12 cellular contexts compared by ENCODE assay signal in the genomic region with DNA sequence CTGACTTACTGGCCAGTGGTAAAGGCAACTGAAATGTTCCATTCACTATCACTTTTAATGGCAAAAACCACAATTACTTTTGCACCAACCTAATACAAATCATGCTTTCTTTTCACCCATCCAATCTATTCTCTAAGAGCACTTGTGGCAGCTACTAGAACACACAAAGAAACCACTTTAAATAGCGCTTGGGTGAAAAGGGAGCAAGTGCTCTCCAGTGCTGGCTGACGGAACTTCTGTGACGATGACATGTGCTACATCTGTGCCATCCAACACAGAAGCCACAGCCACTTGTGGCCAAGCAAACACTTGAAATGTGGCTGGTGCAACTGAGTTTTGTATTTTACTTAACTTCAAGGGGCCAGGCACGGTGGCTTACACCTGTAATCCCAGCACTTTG. TPM values are rescaled to one million over a fixed set of nuclear protein-coding genes. Genes with fewer than 3 reads are reported as not detected.
DNase-seq lines count a peak whose midpoint lies in the region; ATAC-seq and TF ChIP-seq lines count a peak whose summit lies in the region.
"Had no signal": no experiment of that assay in that cellular context is flagged by ENCODE, and none has a peak within 500 bp of the region (broad histone marks: within the 10 kb centered on the region; RNA-seq: fewer than 3 reads in every experiment).

No MANE protein-coding gene starts in this region.

- peak; percentile 50 for ATAC-seq in left lung
- ATAC-seq in stimulated activated naive CD8-positive, alpha-beta T cell treated with anti-CD3 and anti-CD28 coated beads, Interleukin-15, amount 100 ng/mL, for 72 hours: peak; percentile 38
- no peak for ATAC-seq in HG03025 (IDR thresholded peaks at IDR 0.05; ENCODE audit: low FRiP score, unreplicated experiment)
- ATAC-seq: activated naive CD4-positive, alpha-beta T cell treated with anti-CD3 and anti-CD28 coated beads, Interleukin-2, amount 50 U/mL, for 72 hours had no signal

- H3K4me1 ChIP-seq in left lung (peaks cover 36 to 97% of the 10 kb centered on the region in 2 donors), mesendoderm (ENCODE audit: control insufficient read depth, low read depth, low read length) (peaks cover 4% of the 10 kb centered on the region)
- H3K4me1 ChIP-seq: SJCRH30 had no signal

- no peaks in the 10 kb centered on the region for H3K27me3 Mint-ChIP-seq in stimulated activated naive CD8-positive, alpha-beta T cell treated with anti-CD3 and anti-CD28 coated beads, Interleukin-15, amount 100 ng/mL, for 72 hours

- H3K4me1 Mint-ChIP-seq in stimulated activated naive CD8-positive, alpha-beta T cell treated with anti-CD3 and anti-CD28 coated beads, Interleukin-15, amount 100 ng/mL, for 72 hours: peaks cover 70% of the 10 kb centered on the region

- H4K5ac ChIP-seq in mesendoderm (ENCODE audit: low read length): no peak overlapping the region

- no peak overlapping the region for H3K9ac ChIP-seq in mesendoderm (ENCODE audit: low read length)

- H3K4me3 Mint-ChIP-seq in stimulated activated naive CD8-positive, alpha-beta T cell treated with anti-CD3 and anti-CD28 coated beads, Interleukin-15, amount 100 ng/mL, for 72 hours: no peak overlapping the region

- H3K18ac ChIP-seq in mesendoderm (ENCODE audit: low read length): no peak overlapping the region

- no peak overlapping the region for H3K23ac ChIP-seq in mesendoderm (ENCODE audit: low read length)

- intact Hi-C loops in left lung (cut with DNase I): no loop called here

- H2BK15ac ChIP-seq in mesendoderm (replicated peaks; ENCODE audit: low read depth): no peak overlapping the region

- DNase-seq in NCI-H748 (lab: John Stamatoyannopoulos, UW; ENCODE audit: unreplicated experiment) (peak; percentile 4), NCI-H748 treated with DMSO at 0.1 percent for 48 hours (lab: John Stamatoyannopoulos, UW) (no peak), NCI-H2029 treated with DMSO at 0.1 percent for 48 hours (lab: John Stamatoyannopoulos, UW) (peak; percentile 99), left lung (peak in 1 of 2 donors; percentile 76), mesendoderm (no peak), CD1c-positive myeloid dendritic cell (ENCODE audit: extremely low spot score) (no peak)
- DNase-seq in stimulated activated naive CD8-positive, alpha-beta T cell treated with anti-CD3 and anti-CD28 coated beads, Interleukin-15, amount 100 ng/mL, for 72 hours: peak in 1 of 2 donors; percentile 53
- DNase-seq: ACHN, mammary epithelial cell, SJCRH30 had no signal

- no peaks in the 10 kb centered on the region for H3K79me1 ChIP-seq in mesendoderm (ENCODE audit: low read length)

- no peaks in the 10 kb centered on the region for H3K79me2 ChIP-seq in mesendoderm (ENCODE audit: control insufficient read depth, insufficient read depth, low read length)

- no CpG with 5 or more reads among the region's 4 CpGs for WGBS in mesendoderm (ENCODE audit: extremely low coverage, insufficient coverage, low lambda C conversion rate)

- H3K36me3 ChIP-seq in left lung (no peaks in the 10 kb centered on the region), mesendoderm (ENCODE audit: control insufficient read depth, insufficient read depth, low read length) (no peaks in the 10 kb centered on the region)
- H3K36me3 ChIP-seq: SJCRH30 had no signal

- no peak overlapping the region for H4K8ac ChIP-seq in mesendoderm (ENCODE audit: low read depth, low read length)

- H2BK120ac ChIP-seq in mesendoderm (ENCODE audit: low read depth, low read length): no peak overlapping the region

- no peak overlapping the region for H3K56ac ChIP-seq in mesendoderm (ENCODE audit: low read length)

- no peak overlapping the region for H3K4me2 ChIP-seq in mesendoderm (ENCODE audit: low read length)

- H3K4ac ChIP-seq in mesendoderm (ENCODE audit: low read depth, low read length): no peak overlapping the region

- H3K4me3 ChIP-seq in left lung: no peak overlapping the region
- no peak overlapping the region for H3K4me3 ChIP-seq in mesendoderm (ENCODE audit: low read length)
- H3K4me3 ChIP-seq: SJCRH30 had no signal

- TF ChIP-seq CTCF in left lung (IDR thresholded peaks at IDR 0.05): no peak

- H3K27me3 ChIP-seq in left lung (no peaks in the 10 kb centered on the region), mesendoderm (ENCODE audit: insufficient read depth, low read length, poor library complexity) (no peaks in the 10 kb centered on the region)
- H3K27me3 ChIP-seq: SJCRH30 had no signal

- no peak overlapping the region for H3K27ac Mint-ChIP-seq in stimulated activated naive CD8-positive, alpha-beta T cell treated with anti-CD3 and anti-CD28 coated beads, Interleukin-15, amount 100 ng/mL, for 72 hours

- no peak overlapping the region for H2AK5ac ChIP-seq in mesendoderm (ENCODE audit: low read length)

- no peaks in the 10 kb centered on the region for H3K9me3 Mint-ChIP-seq in stimulated activated naive CD8-positive, alpha-beta T cell treated with anti-CD3 and anti-CD28 coated beads, Interleukin-15, amount 100 ng/mL, for 72 hours
- H3K9me3 Mint-ChIP-seq: activated naive CD4-positive, alpha-beta T cell treated with anti-CD3 and anti-CD28 coated beads, Interleukin-2, amount 50 U/mL, for 72 hours had no signal

- no peaks in the 10 kb centered on the region for H3K9me3 ChIP-seq in left lung
- H3K9me3 ChIP-seq: SJCRH30 had no signal

- H3K27ac ChIP-seq in left lung (peak overlapping the region; percentile 55 to 73), mesendoderm (ENCODE audit: low read depth, low read length) (no peak overlapping the region)
- H3K27ac ChIP-seq: SJCRH30 had no signal

- no peak overlapping the region for H2BK5ac ChIP-seq in mesendoderm (ENCODE audit: low read length)

RNA-seq across cellular contexts. Expression of a gene that starts 18.9 kb away (rescaled TPM):
- 10 to 100 TPM; 53.3 to 62.2 TPM for total RNA-seq in left lung
- polyA plus RNA-seq in mesendoderm (2013, experiment 1 of 2): 2.8 TPM
- 3.0 TPM for polyA plus RNA-seq in mesendoderm (2013, experiment 2 of 2)

Comparison
In these comparisons a context has a peak if more than half of its experiments do, and no peak if none do; other contexts are left out.
1. DNase-seq: peak in NCI-H748 (single experiment) and NCI-H2029 treated with DMSO at 0.1 percent for 48 hours (single experiment); none in NCI-H748 treated with DMSO at 0.1 percent for 48 hours (single experiment), mesendoderm (single experiment) and CD1c-positive myeloid dendritic cell (single experiment).